In genomic region chr19:3515891-3516422, GRCh38 we compare ENCODE assay signal across 20 cellular contexts. TPM values are rescaled to one million over a fixed set of nuclear protein-coding genes. Genes with fewer than 3 reads are reported as not detected.
DNase-seq lines count a peak whose midpoint lies in the region; ATAC-seq and TF ChIP-seq lines count a peak whose summit lies in the region.
"Had no signal": no experiment of that assay in that cellular context is flagged by ENCODE, and none has a peak within 500 bp of the region (broad histone marks: within the 10 kb centered on the region; RNA-seq: fewer than 3 reads in every experiment).

No MANE protein-coding gene starts in this region.

- CTCF ChIA-PET in HEK293 (lab: Yijun Ruan, JAX): no interaction called here

- H3K9me3 ChIP-seq in HEK293 (ENCODE audit: control insufficient read depth, insufficient read depth, low read depth, low read length) (no peaks in the 10 kb centered on the region), right atrium auricular region (no peaks in the 10 kb centered on the region)
- H3K9me3 ChIP-seq: colonic mucosa, esophagus squamous epithelium, Peyer's patch, vagina had no signal

- no peak for ATAC-seq in natural killer cell
- ATAC-seq: HCT116 had no signal

- H3K36me3 ChIP-seq in HEK293 (ENCODE audit: control insufficient read depth in 2 of 2, insufficient read depth in 1 of 2, low read length in 2 of 2) (peaks cover 9 to 70% of the 10 kb centered on the region in 2 experiments; a peak in 2 of 3 replicates), right atrium auricular region (peaks cover 7% of the 10 kb centered on the region)
- H3K36me3 ChIP-seq: colonic mucosa had no signal

- in situ Hi-C loops in astrocyte of the spinal cord (cut with HindIII; ENCODE audit: low sequenced_read_pairs): no loop called here

- H3K36me3 Mint-ChIP-seq in nephron (ENCODE audit: low read depth) (peaks cover 3% of the 10 kb centered on the region), natural killer cell (no peaks in the 10 kb centered on the region)

- peak; percentile 56 for DNase-seq in AG08395 (ENCODE audit: low spot score)
- peak; percentile 23 for DNase-seq in astrocyte of the spinal cord (ENCODE audit: low read depth, low spot score)
- no peak for DNase-seq in natural killer cell
- no peak for DNase-seq in RPMI8226
- DNase-seq in NCI-H146 (lab: John Stamatoyannopoulos, UW): no peak
- DNase-seq in right atrium auricular region (ENCODE audit: low spot score): no peak
- DNase-seq: colonic mucosa; esophagus squamous epithelium; NCI-H187; NCI-H524 treated with DMSO at 0.1 percent for 48 hours; Peyer's patch; retina; stimulated activated CD4-positive, alpha-beta T cell treated with anti-CD3 and anti-CD28 coated beads, Interleukin-2, amount 100 ng/mL, for 24 hours; stimulated activated CD8-positive, alpha-beta memory T cell treated with anti-CD3 and anti-CD28 coated beads, Interleukin-4, amount 100 ng/mL, for 48 hours had no signal

- TF ChIP-seq CTCF in HEK293 (tag by site-specific recombination; IDR thresholded peaks at IDR 0.05) (no peak), astrocyte of the spinal cord (IDR thresholded peaks at IDR 0.05; ENCODE audit: low read depth, low read length) (no peak), nephron (IDR thresholded peaks at IDR 0.05; ENCODE audit: unreplicated experiment in 3 of 3) (no peak), natural killer cell (IDR thresholded peaks at IDR 0.05) (no peak), right atrium auricular region (IDR thresholded peaks at IDR 0.05) (no peak)

- H3K4me3 Mint-ChIP-seq in nephron (no peak overlapping the region), natural killer cell (no peak overlapping the region)

- H3K27me3 Mint-ChIP-seq in nephron (ENCODE audit: low read depth): no peaks in the 10 kb centered on the region
- no peaks in the 10 kb centered on the region for H3K27me3 Mint-ChIP-seq in natural killer cell (ENCODE audit: low read depth in 2 of 2)

- H3K27ac ChIP-seq in HEK293 (ENCODE audit: extremely low read depth, low read depth, low read length) (0 out of 2 replicates have a peak overlapping the region, but pooled peaks have one; percentile 16), right atrium auricular region (no peak overlapping the region)
- H3K27ac ChIP-seq: colonic mucosa, Peyer's patch, vagina had no signal

- H3K4me1 ChIP-seq in HEK293 (ENCODE audit: control insufficient read depth, insufficient read depth, low read length) (peaks cover 4% of the 10 kb centered on the region; the same call in 1 of the 2 replicates), right atrium auricular region (peaks cover 0 to 39% of the 10 kb centered on the region in 2 donors)

- no peaks in the 10 kb centered on the region for H3K27me3 ChIP-seq in right atrium auricular region
- H3K27me3 ChIP-seq: colonic mucosa, esophagus squamous epithelium, Peyer's patch, vagina had no signal

- H3K4me1 Mint-ChIP-seq in nephron: peaks cover 23% of the 10 kb centered on the region
- H3K4me1 Mint-ChIP-seq in natural killer cell: peaks cover 8 to 25% of the 10 kb centered on the region in 2 donors

- H3K9me3 Mint-ChIP-seq in nephron (no peaks in the 10 kb centered on the region), natural killer cell (no peaks in the 10 kb centered on the region)

- intact Hi-C loops in natural killer cell (cut with micrococcal nuclease): no loop called here

- no peak overlapping the region for H3K4me3 ChIP-seq in HEK293 (ENCODE audit: low read depth, low read length)
- no peak overlapping the region for H3K4me3 ChIP-seq in astrocyte of the spinal cord (ENCODE audit: low read depth, low read length)
- no peak overlapping the region for H3K4me3 ChIP-seq in right atrium auricular region
- H3K4me3 ChIP-seq: colonic mucosa, esophagus squamous epithelium, Peyer's patch, vagina had no signal

- POLR2A ChIA-PET in HEK293 (lab: Yijun Ruan, JAX): interaction anchor here (0.7 kb wide), 1 partner anchor 63 kb away, joined by 4 read pairs; no protein-coding TSS in a partner anchor

- H3K27ac Mint-ChIP-seq in nephron (peak overlapping the region in 2 of 3 experiments; percentile 14 to 44), natural killer cell (peak overlapping the region in 1 of 2 donors; percentile 61)

TF ChIP-seq in HEK293, 187 proteins besides CTCF, POLR2A, EP300 and RAD21:
- TF ChIP-seq ZNF221 (tag by site-specific recombination; IDR thresholded peaks at IDR 0.05; ENCODE audit: borderline replicate concordance) (no peak), EGR2 (tag by site-specific recombination; IDR thresholded peaks at IDR 0.05; ENCODE audit: low read depth) (peak; percentile 58), ZNF223 (tag by site-specific recombination; IDR thresholded peaks at IDR 0.05) (no peak), ZFHX2 (tag by site-specific recombination; conservative IDR thresholded peaks at IDR 0.05) (0 out of 2 replicates have a peak, but pooled peaks have one; percentile 25)
TF ChIP-seq in HEK293: peak in this region for 2.

RNA-seq across cellular contexts. Expression of gene FZR1, which starts 9.8 kb away (rescaled TPM):
- total RNA-seq in natural killer cell (10 to 100 TPM; 89.1 to 98.3 (median 91.4) TPM), right atrium auricular region (10 to 100 TPM; 20.6 to 21.7 TPM)

RNA-seq across cellular contexts. Expression of gene DOHH, which starts 15.5 kb away (rescaled TPM):
- total RNA-seq in natural killer cell (1 to 10 TPM; 4.5 to 5.9 (median 4.6) TPM), right atrium auricular region (10 to 100 TPM; 14.1 to 18.4 TPM)

RNA-seq across cellular contexts. Expression of gene TEKTIP1, which starts 23.0 kb away (rescaled TPM):
- total RNA-seq in natural killer cell (10 to 100 TPM in 1 of 3 donors, 1 to 10 TPM in 2; 5.9 to 11.6 (median 6.4) TPM), right atrium auricular region (not detected)
- total RNA-seq: LHCN-M2, vagina had no signal

RNA-seq across cellular contexts. Expression of gene SMIM44, which starts 32.7 kb away (rescaled TPM):
- total RNA-seq in natural killer cell (not detected), right atrium auricular region (not detected)
- total RNA-seq: esophagus squamous epithelium, LHCN-M2, liver, vagina had no signal

RNA-seq across cellular contexts. Expression of gene SMIM24, which starts 35.6 kb away (rescaled TPM):
- total RNA-seq in natural killer cell: under 1 TPM in 2 of 3 donors, not detected in 1; 0.33 to 0.42 TPM
- not detected for total RNA-seq in right atrium auricular region
- total RNA-seq: esophagus squamous epithelium, vagina had no signal

Comparison
In these comparisons a context has a peak if more than half of its experiments do, and no peak if none do; other contexts are left out.
1. DNase-seq: peak in AG08395 (single experiment) and astrocyte of the spinal cord (single experiment); none in natural killer cell (single experiment), RPMI8226 (single experiment), NCI-H146 (single experiment) and right atrium auricular region (single experiment).
2. RNA of gene TEKTIP1, which starts 23.0 kb away (total RNA-seq): 5.9 to 11.6 TPM in natural killer cell; not detected in right atrium auricular region; every median in the first group is over 4 times any median in the second.